Comparison of ENCODE assay signal across 19 cellular contexts in the genomic region with DNA sequence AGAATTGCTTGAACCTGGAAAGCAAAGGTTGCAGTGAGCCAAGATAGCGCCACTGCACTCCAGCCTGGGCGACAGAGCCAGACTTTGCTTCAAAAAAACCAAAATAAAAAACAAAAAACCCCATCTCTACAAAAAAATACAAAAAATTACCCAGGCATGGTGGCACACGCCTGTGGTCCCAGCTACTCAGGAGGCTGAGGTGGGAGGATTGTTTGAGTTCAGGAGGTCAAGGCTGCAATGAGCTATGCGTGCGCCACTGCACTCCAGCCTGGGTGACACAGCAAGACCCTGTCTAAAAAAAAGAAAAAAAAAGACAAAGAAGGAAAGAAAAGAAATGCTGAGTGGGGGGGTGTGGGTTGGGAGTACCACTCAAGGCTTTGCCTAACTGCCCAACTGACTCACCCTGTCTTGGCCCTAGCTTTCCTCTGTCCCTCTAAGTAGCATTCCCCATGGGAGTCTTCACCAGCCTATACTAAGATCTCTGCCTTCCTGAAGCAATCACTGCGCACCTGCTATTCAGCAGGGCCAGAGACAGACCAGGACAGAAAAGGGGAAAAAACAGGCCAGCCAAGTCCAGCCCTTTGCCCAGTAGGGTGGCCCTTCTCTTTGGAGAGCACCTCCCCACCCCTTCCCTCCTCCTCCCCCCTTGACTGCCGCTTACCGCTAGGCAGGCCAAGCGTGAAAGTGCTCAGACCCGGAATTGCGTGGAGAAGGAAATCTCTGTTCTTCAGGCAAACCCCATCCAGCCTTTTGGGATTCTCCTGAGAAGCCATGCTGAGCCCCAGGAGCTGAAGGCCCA. TPM values are rescaled to one million over a fixed set of nuclear protein-coding genes. Genes with fewer than 3 reads are reported as not detected.
A peak's percentile ranks its signal among the peaks of the same experiment; 100 is the strongest.
DNase-seq lines count a peak whose midpoint lies in the region; ATAC-seq and TF ChIP-seq lines count a peak whose summit lies in the region.
"Had no signal": no experiment of that assay in that cellular context is flagged by ENCODE, and none has a peak within 500 bp of the region (broad histone marks: within the 10 kb centered on the region; RNA-seq: fewer than 3 reads in every experiment).

No MANE protein-coding gene starts in this region.

- BruUV-seq in PC-3 (replicated peaks; lab: Mats Ljungman, UMichigan): no TSS peak

- H3K9ac ChIP-seq in PC-3 (ENCODE audit: low read length): no peak overlapping the region

- H3K4me1 Mint-ChIP-seq in effector memory CD8-positive, alpha-beta T cell (ENCODE audit: low read depth in 2 of 2): peaks cover 2 to 3% of the 10 kb centered on the region in 2 donors
- H3K4me1 Mint-ChIP-seq: WTC11 had no signal

- H3K9me2 ChIP-seq in PC-3 (replicated peaks; ENCODE audit: low read length): no peaks in the 10 kb centered on the region

- H3K4me3 ChIP-seq in body of pancreas (no peak overlapping the region), right lobe of liver (no peak overlapping the region), mucosa of descending colon (no peak overlapping the region), PC-3 (ENCODE audit: low read length) (no peak overlapping the region)
- H3K4me3 ChIP-seq: heart left ventricle, vagina had no signal

- H3K4me3 Mint-ChIP-seq in effector memory CD8-positive, alpha-beta T cell: no peak overlapping the region
- H3K4me3 Mint-ChIP-seq: activated CD4-positive, alpha-beta memory T cell treated with anti-CD3 and anti-CD28 coated beads, Interleukin-2, amount 10 ng/mL, durations not matched to agents 7 days and 5 days; activated T-cell treated with anti-CD3 and anti-CD28 coated beads, Interleukin-2, amount 50 U/mL, for 4 hours; WTC11 had no signal

- H3K4me1 ChIP-seq in body of pancreas: peaks cover 7% of the 10 kb centered on the region
- H3K4me1 ChIP-seq in right lobe of liver: no peaks in the 10 kb centered on the region
- H3K4me1 ChIP-seq in mucosa of descending colon (ENCODE audit: low read depth): no peaks in the 10 kb centered on the region
- peaks cover 9% of the 10 kb centered on the region for H3K4me1 ChIP-seq in PC-3 (ENCODE audit: insufficient read depth, low read length)

- H3K27me3 ChIP-seq in body of pancreas: no peaks in the 10 kb centered on the region
- no peaks in the 10 kb centered on the region for H3K27me3 ChIP-seq in right lobe of liver
- no peaks in the 10 kb centered on the region for H3K27me3 ChIP-seq in PC-3 (ENCODE audit: low read length)
- H3K27me3 ChIP-seq: vagina had no signal

- intact Hi-C loops in body of pancreas (cut with DNase I): no loop called here
- intact Hi-C loops in right lobe of liver (cut with DNase I): no loop called here
- intact Hi-C loops in mucosa of descending colon (cut with DNase I, micrococcal nuclease): no loop called here
- intact Hi-C loops in PC-3 (cut with micrococcal nuclease): no loop called here

- H3K27ac ChIP-seq in body of pancreas (peak overlapping the region in 1 of 4 donors; percentile 30), right lobe of liver (no peak overlapping the region), PC-3 (ENCODE audit: low read length) (no peak overlapping the region)
- H3K27ac ChIP-seq: brain microvascular endothelial cell, heart left ventricle, vagina had no signal

- CTCF ChIA-PET in PC-3 (lab: Charles Lee): no interaction called here

- TF ChIP-seq CTCF in body of pancreas (IDR thresholded peaks at IDR 0.05): no peak
- no peak for TF ChIP-seq CTCF in right lobe of liver (IDR thresholded peaks at IDR 0.05)
- no peak for TF ChIP-seq CTCF in mucosa of descending colon (IDR thresholded peaks at IDR 0.05)
- TF ChIP-seq CTCF in PC-3 (conservative IDR thresholded peaks at IDR 0.05; ENCODE audit: low read depth, low read length): no peak

- H3K9me3 ChIP-seq in body of pancreas (no peaks in the 10 kb centered on the region), right lobe of liver (no peaks in the 10 kb centered on the region), mucosa of descending colon (no peaks in the 10 kb centered on the region), PC-3 (ENCODE audit: low read length) (no peaks in the 10 kb centered on the region)
- H3K9me3 ChIP-seq: heart left ventricle, vagina had no signal

- no peak overlapping the region for H2AFZ ChIP-seq in PC-3 (ENCODE audit: low read length)

- TF ChIP-seq POLR2A in body of pancreas (IDR thresholded peaks at IDR 0.05): no peak
- no peak for TF ChIP-seq POLR2A in right lobe of liver (IDR thresholded peaks at IDR 0.05)

- peaks cover 34 to 43% of the 10 kb centered on the region in 2 donors for H3K27me3 Mint-ChIP-seq in effector memory CD8-positive, alpha-beta T cell

- POLR2A ChIA-PET in PC-3 (lab: Charles Lee; ENCODE audit: unreplicated experiment): no interaction called here

- 78 to 83% methylated on average over 10 to 11 of the region's 11 CpGs for WGBS in body of pancreas, 2 donors
- WGBS in right lobe of liver (ENCODE audit: insufficient coverage, low coverage, low lambda C conversion rate, missing lambda C conversion rate): 55% methylated on average over 8 of the region's 11 CpGs

- H3F3A ChIP-seq in PC-3 (ENCODE audit: low read length, unreplicated experiment): no peaks in the 10 kb centered on the region

- H3K36me3 ChIP-seq in body of pancreas (replicated peaks in 1 of 2; ENCODE audit: insufficient read depth in 1 of 2, low read depth in 2 of 2): no peaks in the 10 kb centered on the region
- no peaks in the 10 kb centered on the region for H3K36me3 ChIP-seq in right lobe of liver
- no peaks in the 10 kb centered on the region for H3K36me3 ChIP-seq in mucosa of descending colon (ENCODE audit: low read depth)
- H3K36me3 ChIP-seq in PC-3 (ENCODE audit: low read depth, low read length): no peaks in the 10 kb centered on the region
- H3K36me3 ChIP-seq: brain microvascular endothelial cell, heart left ventricle, vagina had no signal

- DNase-seq in NCI-H82 (lab: John Stamatoyannopoulos, UW): peak; percentile 37
- DNase-seq in NCI-H82 treated with DMSO at 0.1 percent for 48 hours (lab: John Stamatoyannopoulos, UW; ENCODE audit: unreplicated experiment): no peak
- peak in 1 of 4 donors; percentile 32 for DNase-seq in body of pancreas
- DNase-seq in right lobe of liver: no peak
- DNase-seq in mucosa of descending colon: no peak
- no peak for DNase-seq in PC-3
- DNase-seq in effector memory CD8-positive, alpha-beta T cell: no peak
- no peak for DNase-seq in COR-L47 (lab: John Stamatoyannopoulos, UW)
- DNase-seq: activated CD4-positive, alpha-beta memory T cell treated with anti-CD3 and anti-CD28 coated beads, Interleukin-2, amount 10 ng/mL, durations not matched to agents 7 days and 5 days; activated T-cell treated with anti-CD3 and anti-CD28 coated beads, Interleukin-2, amount 50 U/mL, for 4 hours; brain microvascular endothelial cell; heart left ventricle; MM.1S; NCI-H2081 treated with DMSO at 0.1 percent for 48 hours; SHP77; stimulated activated CD4-positive, alpha-beta T cell treated with anti-CD3 and anti-CD28 coated beads, Interleukin-2, amount 100 ng/mL, for 48 hours had no signal

- no peaks in the 10 kb centered on the region for H4K20me1 ChIP-seq in PC-3 (ENCODE audit: low read length)

- no peak overlapping the region for H3K4me2 ChIP-seq in PC-3 (ENCODE audit: low read length)

- H3K79me2 ChIP-seq in PC-3 (ENCODE audit: low read length): no peaks in the 10 kb centered on the region

- no peaks in the 10 kb centered on the region for H3K9me3 Mint-ChIP-seq in effector memory CD8-positive, alpha-beta T cell
- H3K9me3 Mint-ChIP-seq: activated CD4-positive, alpha-beta memory T cell treated with anti-CD3 and anti-CD28 coated beads, Interleukin-2, amount 10 ng/mL, durations not matched to agents 7 days and 5 days; activated naive CD4-positive, alpha-beta T cell treated with anti-CD3 and anti-CD28 coated beads, Interleukin-2, amount 50 U/mL, for 72 hours; activated T-cell treated with anti-CD3 and anti-CD28 coated beads, Interleukin-2, amount 50 U/mL, for 4 hours; WTC11 had no signal

- no peaks in the 10 kb centered on the region for H3K36me3 Mint-ChIP-seq in effector memory CD8-positive, alpha-beta T cell (ENCODE audit: insufficient read depth)
- H3K36me3 Mint-ChIP-seq: activated naive CD4-positive, alpha-beta T cell treated with anti-CD3 and anti-CD28 coated beads, Interleukin-2, amount 50 U/mL, for 72 hours; WTC11 had no signal

- ATAC-seq in body of pancreas: peak; percentile 26
- peak in 3 of 4 donors; percentile 36 to 49 (median 41) for ATAC-seq in right lobe of liver
- no peak for ATAC-seq in mucosa of descending colon
- no peak for ATAC-seq in PC-3
- no peak for ATAC-seq in effector memory CD8-positive, alpha-beta T cell (replicated peaks)
- ATAC-seq: activated naive CD4-positive, alpha-beta T cell treated with anti-CD3 and anti-CD28 coated beads, Interleukin-2, amount 50 U/mL, for 72 hours; activated T-cell treated with anti-CD3 and anti-CD28 coated beads, Interleukin-2, amount 50 U/mL, for 4 hours; heart left ventricle; WTC11 had no signal

- no peak overlapping the region for H3K27ac Mint-ChIP-seq in effector memory CD8-positive, alpha-beta T cell
- H3K27ac Mint-ChIP-seq: activated CD4-positive, alpha-beta memory T cell treated with anti-CD3 and anti-CD28 coated beads, Interleukin-2, amount 10 ng/mL, durations not matched to agents 7 days and 5 days; activated naive CD4-positive, alpha-beta T cell treated with anti-CD3 and anti-CD28 coated beads, Interleukin-2, amount 50 U/mL, for 72 hours; WTC11 had no signal

RNA-seq across cellular contexts. Expression of gene RTN4RL1, which starts 45.8 kb away (rescaled TPM):
- 1 to 10 TPM; 3.1 to 3.6 TPM for total RNA-seq in body of pancreas
- 1 to 10 TPM in 5 of 6 experiments, under 1 TPM in 1; 0.54 to 2.6 (median 1.4) TPM for total RNA-seq in right lobe of liver
- under 1 TPM; 0.14 to 0.47 (median 0.43) TPM for total RNA-seq in mucosa of descending colon
- total RNA-seq in PC-3 (2014; rRNA removed): 6.9 and 7.9 TPM in 2 replicates

RNA-seq across cellular contexts. Expression of gene DPH1, which starts 50.6 kb away (rescaled TPM):
- total RNA-seq in body of pancreas (10 to 100 TPM; 34.8 to 77.8 TPM), right lobe of liver (10 to 100 TPM; 20.0 to 41.1 (median 25.4) TPM), mucosa of descending colon (10 to 100 TPM; 33.1 to 43.7 (median 42.2) TPM), PC-3 (2014; rRNA removed) (47.9 and 57.4 TPM in 2 replicates)

Comparison
In these comparisons a context has a peak if more than half of its experiments do, and no peak if none do; other contexts are left out.
1. ATAC-seq: peak in body of pancreas (single experiment) and right lobe of liver (3 of 4); none in mucosa of descending colon (single experiment), PC-3 (single experiment) and effector memory CD8-positive, alpha-beta T cell (single experiment).